ENCODE assay signal across 17 cellular contexts in genomic region chr9:117224676-117225075, GRCh38.
A peak's percentile ranks its signal among the peaks of the same experiment; 100 is the strongest.
DNase-seq lines count a peak whose midpoint lies in the region; ATAC-seq lines count a peak whose summit lies in the region.
"Had no signal": no experiment of that assay in that cellular context is flagged by ENCODE, and none has a peak within 500 bp of the region (broad histone marks: within the 10 kb centered on the region; RNA-seq: fewer than 3 reads in every experiment).

No MANE protein-coding gene starts in this region.

- peak; percentile 100 for DNase-seq in DMS79 (lab: John Stamatoyannopoulos, UW)
- DNase-seq in DMS79 treated with DMSO at 0.1 percent for 48 hours (lab: John Stamatoyannopoulos, UW) = no peak
- DNase-seq in NCI-H2171 (lab: John Stamatoyannopoulos, UW) = peak; percentile 49
- peak; percentile 84 for DNase-seq in SHP77 treated with DMSO at 0.1 percent for 48 hours (lab: John Stamatoyannopoulos, UW)
- DNase-seq in renal cortical epithelial cell (ENCODE audit: low read depth) = peak; percentile 57
- DNase-seq in AML-193 (lab: John Stamatoyannopoulos, UW) = no peak
- DNase-seq: activated CD8-positive, alpha-beta memory T cell treated with anti-CD3 and anti-CD28 coated beads, Interleukin-2, amount 50 U/mL, for 4 hours; CD4-positive, CD25-positive, alpha-beta regulatory T cell; effector memory CD4-positive, alpha-beta T cell; PC-3; sigmoid colon; stimulated activated naive CD8-positive, alpha-beta T cell treated with anti-CD3 and anti-CD28 coated beads, Interleukin-15, amount 100 ng/mL, for 72 hours; T-cell had no signal

- ATAC-seq in GM21515 (IDR thresholded peaks at IDR 0.05; ENCODE audit: unreplicated experiment) (no peak), GM18868 (IDR thresholded peaks at IDR 0.05; ENCODE audit: unreplicated experiment) (no peak)
- ATAC-seq: activated CD4-positive, CD25-positive, alpha-beta regulatory T cell treated with anti-CD3 and anti-CD28 coated beads, Interleukin-2, amount 50 U/mL, for 24 hours; foreskin keratinocyte; PC-3; stimulated activated naive CD8-positive, alpha-beta T cell treated with anti-CD3 and anti-CD28 coated beads, Interleukin-15, amount 100 ng/mL, for 72 hours; T-cell had no signal

Comparison
In these comparisons a context has a peak if more than half of its experiments do, and no peak if none do; other contexts are left out.
1. DNase-seq: peak in DMS79 (single experiment), NCI-H2171 (single experiment), SHP77 treated with DMSO at 0.1 percent for 48 hours (single experiment) and renal cortical epithelial cell (single experiment); none in DMS79 treated with DMSO at 0.1 percent for 48 hours (single experiment) and AML-193 (0 of 2).